Comparison of ENCODE assay signal across 2 cellular contexts in genomic region chr2:199312931-199313330, GRCh38.
A peak's percentile ranks its signal among the peaks of the same experiment; 100 is the strongest.
TF ChIP-seq lines count a peak whose summit lies in the region.

No MANE protein-coding gene starts in this region.

TF ChIP-seq in A549, 52 proteins besides CTCF, POLR2A, EP300 and RAD21 (continued from another document):
- TF ChIP-seq CEBPB (IDR thresholded peaks at IDR 0.05), result no peak

TF ChIP-seq in IMR-90, 13 proteins besides CTCF, POLR2A, EP300 and RAD21:
- TF ChIP-seq USF2 (IDR thresholded peaks at IDR 0.05; ENCODE audit: low read depth, low read length) (no peak), MAFK (IDR thresholded peaks at IDR 0.05; ENCODE audit: low read depth, low read length) (0 out of 2 replicates have a peak, but pooled peaks have one; percentile 3), FOS (IDR thresholded peaks at IDR 0.05; ENCODE audit: low read depth, low read length) (no peak)
TF ChIP-seq in IMR-90: peak in this region for 1.
